ENCODE assay signal across 1 cellular context in the genomic region with DNA sequence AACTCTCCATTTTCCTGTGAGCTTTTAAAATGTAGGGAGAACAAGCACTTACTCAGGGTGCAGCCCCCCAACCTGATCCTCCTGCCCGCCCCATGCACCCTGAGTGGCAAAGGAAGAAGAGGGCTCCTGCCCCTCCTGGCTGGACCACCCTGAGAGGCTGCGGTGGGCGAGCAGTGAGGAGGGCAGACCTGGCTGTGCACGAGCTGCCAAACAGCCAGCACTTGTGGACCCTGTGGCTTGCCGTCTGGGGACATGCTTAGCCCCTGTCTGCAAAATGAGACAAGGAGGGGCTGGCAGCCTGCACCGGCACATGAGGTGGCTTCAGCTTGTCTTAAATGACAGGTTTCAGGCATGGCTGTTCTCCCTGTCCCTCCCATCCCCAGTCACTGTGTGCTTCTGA.
TF ChIP-seq lines count a peak whose summit lies in the region.

No MANE protein-coding gene starts in this region.

TF ChIP-seq in GM23338, 12 proteins besides CTCF, POLR2A, EP300 and RAD21 (continued from another document):
- TF ChIP-seq, protein P1, sequence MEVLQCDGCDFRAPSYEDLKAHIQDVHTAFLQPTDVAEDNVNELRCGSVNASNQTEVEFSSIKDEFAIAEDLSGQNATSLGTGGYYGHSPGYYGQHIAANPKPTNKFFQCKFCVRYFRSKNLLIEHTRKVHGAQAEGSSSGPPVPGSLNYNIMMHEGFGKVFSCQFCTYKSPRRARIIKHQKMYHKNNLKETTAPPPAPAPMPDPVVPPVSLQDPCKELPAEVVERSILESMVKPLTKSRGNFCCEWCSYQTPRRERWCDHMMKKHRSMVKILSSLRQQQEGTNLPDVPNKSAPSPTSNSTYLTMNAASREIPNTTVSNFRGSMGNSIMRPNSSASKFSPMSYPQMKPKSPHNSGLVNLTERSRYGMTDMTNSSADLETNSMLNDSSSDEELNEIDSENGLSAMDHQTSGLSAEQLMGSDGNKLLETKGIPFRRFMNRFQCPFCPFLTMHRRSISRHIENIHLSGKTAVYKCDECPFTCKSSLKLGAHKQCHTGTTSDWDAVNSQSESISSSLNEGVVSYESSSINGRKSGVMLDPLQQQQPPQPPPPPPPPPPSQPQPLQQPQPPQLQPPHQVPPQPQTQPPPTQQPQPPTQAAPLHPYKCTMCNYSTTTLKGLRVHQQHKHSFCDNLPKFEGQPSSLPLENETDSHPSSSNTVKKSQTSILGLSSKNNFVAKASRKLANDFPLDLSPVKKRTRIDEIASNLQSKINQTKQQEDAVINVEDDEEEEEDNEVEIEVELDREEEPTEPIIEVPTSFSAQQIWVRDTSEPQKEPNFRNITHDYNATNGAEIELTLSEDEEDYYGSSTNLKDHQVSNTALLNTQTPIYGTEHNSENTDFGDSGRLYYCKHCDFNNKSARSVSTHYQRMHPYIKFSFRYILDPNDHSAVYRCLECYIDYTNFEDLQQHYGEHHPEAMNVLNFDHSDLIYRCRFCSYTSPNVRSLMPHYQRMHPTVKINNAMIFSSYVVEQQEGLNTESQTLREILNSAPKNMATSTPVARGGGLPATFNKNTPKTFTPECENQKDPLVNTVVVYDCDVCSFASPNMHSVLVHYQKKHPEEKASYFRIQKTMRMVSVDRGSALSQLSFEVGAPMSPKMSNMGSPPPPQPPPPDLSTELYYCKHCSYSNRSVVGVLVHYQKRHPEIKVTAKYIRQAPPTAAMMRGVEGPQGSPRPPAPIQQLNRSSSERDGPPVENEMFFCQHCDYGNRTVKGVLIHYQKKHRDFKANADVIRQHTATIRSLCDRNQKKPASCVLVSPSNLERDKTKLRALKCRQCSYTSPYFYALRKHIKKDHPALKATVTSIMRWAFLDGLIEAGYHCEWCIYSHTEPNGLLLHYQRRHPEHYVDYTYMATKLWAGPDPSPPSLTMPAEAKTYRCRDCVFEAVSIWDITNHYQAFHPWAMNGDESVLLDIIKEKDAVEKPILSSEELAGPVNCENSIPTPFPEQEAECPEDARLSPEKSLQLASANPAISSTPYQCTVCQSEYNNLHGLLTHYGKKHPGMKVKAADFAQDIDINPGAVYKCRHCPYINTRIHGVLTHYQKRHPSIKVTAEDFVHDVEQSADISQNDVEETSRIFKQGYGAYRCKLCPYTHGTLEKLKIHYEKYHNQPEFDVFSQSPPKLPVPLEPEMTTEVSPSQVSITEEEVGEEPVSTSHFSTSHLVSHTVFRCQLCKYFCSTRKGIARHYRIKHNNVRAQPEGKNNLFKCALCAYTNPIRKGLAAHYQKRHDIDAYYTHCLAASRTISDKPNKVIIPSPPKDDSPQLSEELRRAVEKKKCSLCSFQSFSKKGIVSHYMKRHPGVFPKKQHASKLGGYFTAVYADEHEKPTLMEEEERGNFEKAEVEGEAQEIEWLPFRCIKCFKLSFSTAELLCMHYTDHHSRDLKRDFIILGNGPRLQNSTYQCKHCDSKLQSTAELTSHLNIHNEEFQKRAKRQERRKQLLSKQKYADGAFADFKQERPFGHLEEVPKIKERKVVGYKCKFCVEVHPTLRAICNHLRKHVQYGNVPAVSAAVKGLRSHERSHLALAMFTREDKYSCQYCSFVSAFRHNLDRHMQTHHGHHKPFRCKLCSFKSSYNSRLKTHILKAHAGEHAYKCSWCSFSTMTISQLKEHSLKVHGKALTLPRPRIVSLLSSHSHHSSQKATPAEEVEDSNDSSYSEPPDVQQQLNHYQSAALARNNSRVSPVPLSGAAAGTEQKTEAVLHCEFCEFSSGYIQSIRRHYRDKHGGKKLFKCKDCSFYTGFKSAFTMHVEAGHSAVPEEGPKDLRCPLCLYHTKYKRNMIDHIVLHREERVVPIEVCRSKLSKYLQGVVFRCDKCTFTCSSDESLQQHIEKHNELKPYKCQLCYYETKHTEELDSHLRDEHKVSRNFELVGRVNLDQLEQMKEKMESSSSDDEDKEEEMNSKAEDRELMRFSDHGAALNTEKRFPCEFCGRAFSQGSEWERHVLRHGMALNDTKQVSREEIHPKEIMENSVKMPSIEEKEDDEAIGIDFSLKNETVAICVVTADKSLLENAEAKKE (CRISPR knock-in tag; IDR thresholded peaks at IDR 0.05), result no peak
- no peak for TF ChIP-seq POLR2AphosphoS5 (IDR thresholded peaks at IDR 0.05; ENCODE audit: low read depth)
- no peak for TF ChIP-seq ZNF114 (CRISPR knock-in tag; IDR thresholded peaks at IDR 0.05)
- no peak for TF ChIP-seq ZNF331 (CRISPR knock-in tag; IDR thresholded peaks at IDR 0.05; ENCODE audit: low read depth)
- no peak for TF ChIP-seq STAT1 (IDR thresholded peaks at IDR 0.05; ENCODE audit: unreplicated experiment)
- TF ChIP-seq, protein P2, sequence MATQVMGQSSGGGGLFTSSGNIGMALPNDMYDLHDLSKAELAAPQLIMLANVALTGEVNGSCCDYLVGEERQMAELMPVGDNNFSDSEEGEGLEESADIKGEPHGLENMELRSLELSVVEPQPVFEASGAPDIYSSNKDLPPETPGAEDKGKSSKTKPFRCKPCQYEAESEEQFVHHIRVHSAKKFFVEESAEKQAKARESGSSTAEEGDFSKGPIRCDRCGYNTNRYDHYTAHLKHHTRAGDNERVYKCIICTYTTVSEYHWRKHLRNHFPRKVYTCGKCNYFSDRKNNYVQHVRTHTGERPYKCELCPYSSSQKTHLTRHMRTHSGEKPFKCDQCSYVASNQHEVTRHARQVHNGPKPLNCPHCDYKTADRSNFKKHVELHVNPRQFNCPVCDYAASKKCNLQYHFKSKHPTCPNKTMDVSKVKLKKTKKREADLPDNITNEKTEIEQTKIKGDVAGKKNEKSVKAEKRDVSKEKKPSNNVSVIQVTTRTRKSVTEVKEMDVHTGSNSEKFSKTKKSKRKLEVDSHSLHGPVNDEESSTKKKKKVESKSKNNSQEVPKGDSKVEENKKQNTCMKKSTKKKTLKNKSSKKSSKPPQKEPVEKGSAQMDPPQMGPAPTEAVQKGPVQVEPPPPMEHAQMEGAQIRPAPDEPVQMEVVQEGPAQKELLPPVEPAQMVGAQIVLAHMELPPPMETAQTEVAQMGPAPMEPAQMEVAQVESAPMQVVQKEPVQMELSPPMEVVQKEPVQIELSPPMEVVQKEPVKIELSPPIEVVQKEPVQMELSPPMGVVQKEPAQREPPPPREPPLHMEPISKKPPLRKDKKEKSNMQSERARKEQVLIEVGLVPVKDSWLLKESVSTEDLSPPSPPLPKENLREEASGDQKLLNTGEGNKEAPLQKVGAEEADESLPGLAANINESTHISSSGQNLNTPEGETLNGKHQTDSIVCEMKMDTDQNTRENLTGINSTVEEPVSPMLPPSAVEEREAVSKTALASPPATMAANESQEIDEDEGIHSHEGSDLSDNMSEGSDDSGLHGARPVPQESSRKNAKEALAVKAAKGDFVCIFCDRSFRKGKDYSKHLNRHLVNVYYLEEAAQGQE (IDR thresholded peaks at IDR 0.05; ENCODE audit: unreplicated experiment), result no peak
- TF ChIP-seq EZH2 (IDR thresholded peaks at IDR 0.05; ENCODE audit: low read depth, unreplicated experiment), result no peak
- TF ChIP-seq, protein P3, sequence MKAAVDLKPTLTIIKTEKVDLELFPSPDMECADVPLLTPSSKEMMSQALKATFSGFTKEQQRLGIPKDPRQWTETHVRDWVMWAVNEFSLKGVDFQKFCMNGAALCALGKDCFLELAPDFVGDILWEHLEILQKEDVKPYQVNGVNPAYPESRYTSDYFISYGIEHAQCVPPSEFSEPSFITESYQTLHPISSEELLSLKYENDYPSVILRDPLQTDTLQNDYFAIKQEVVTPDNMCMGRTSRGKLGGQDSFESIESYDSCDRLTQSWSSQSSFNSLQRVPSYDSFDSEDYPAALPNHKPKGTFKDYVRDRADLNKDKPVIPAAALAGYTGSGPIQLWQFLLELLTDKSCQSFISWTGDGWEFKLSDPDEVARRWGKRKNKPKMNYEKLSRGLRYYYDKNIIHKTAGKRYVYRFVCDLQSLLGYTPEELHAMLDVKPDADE (IDR thresholded peaks at IDR 0.05), result no peak
